ENCODE assay signal across 25 cellular contexts in genomic region chr9:122340161-122340560, GRCh38. TPM values are rescaled to one million over a fixed set of nuclear protein-coding genes. Genes with fewer than 3 reads are reported as not detected.
A peak's percentile ranks its signal among the peaks of the same experiment; 100 is the strongest.
DNase-seq lines count a peak whose midpoint lies in the region; FAIRE-seq and TF ChIP-seq lines count a peak whose summit lies in the region.
"Had no signal": no experiment of that assay in that cellular context is flagged by ENCODE, and none has a peak within 500 bp of the region (broad histone marks: within the 10 kb centered on the region; RNA-seq: fewer than 3 reads in every experiment).

No MANE protein-coding gene starts in this region.

- H3K4me1 ChIP-seq in H1 (replicated peaks in 1 of 4; ENCODE audit: control insufficient read depth in 3 of 4, insufficient read depth in 4 of 4, low read length in 3 of 4) (peaks cover 18 to 44% (median 28%) of the 10 kb centered on the region in 4 experiments), neural progenitor cell (peaks cover 29% of the 10 kb centered on the region), esophagus muscularis mucosa (peaks cover 0 to 11% (median 5%) of the 10 kb centered on the region in 4 donors)
- H3K4me1 ChIP-seq: SJCRH30 had no signal

- CTCF ChIA-PET in H1 (lab: Charles Lee; ENCODE audit: partially characterized antibody): interaction anchor here (0.8 to 25.6 kb wide), 8 partner anchors 10 to 241 kb away, joined by 3 to 544 read pairs (median 3); no protein-coding TSS in a partner anchor

- peak; percentile 23 for DNase-seq in AG10803 (ENCODE audit: low read depth)
- DNase-seq in H1 (ENCODE audit: low read depth in 1 of 2, low spot score in 2 of 2): no peak
- no peak for DNase-seq in neural progenitor cell (ENCODE audit: low spot score)
- DNase-seq in DMS53 treated with DMSO at 0.1 percent for 48 hours (lab: John Stamatoyannopoulos, UW; ENCODE audit: unreplicated experiment): no peak
- no peak for DNase-seq in esophagus muscularis mucosa (ENCODE audit: extremely low spot score)
- DNase-seq in activated CD4-positive, alpha-beta T cell treated with anti-CD3 and anti-CD28 coated beads for 4 hours: no peak
- DNase-seq: Calu3; CD8-positive, alpha-beta memory T cell; DMS153; HCEC 1CT; KBM-7; MM.1S; NCI-H1048; NCI-H1417 treated with DMSO at 0.1 percent for 48 hours; NCI-H187 treated with DMSO at 0.1 percent for 48 hours; NCI-H2227 treated with DMSO at 0.1 percent for 48 hours; NCI-H510A; NCI-H748 treated with DMSO at 0.1 percent for 48 hours; NK-92 treated with Interleukin-12 subunit alpha and Interleukin-12 subunit beta, amount 100 ng/mL, for 24 hours; SJCRH30 had no signal

- H3K9me3 Mint-ChIP-seq in neural progenitor cell: no peaks in the 10 kb centered on the region
- H3K9me3 Mint-ChIP-seq: CD8-positive, alpha-beta memory T cell; GM23338 had no signal

- no peak overlapping the region for H3K27ac Mint-ChIP-seq in neural progenitor cell
- H3K27ac Mint-ChIP-seq: CD8-positive, alpha-beta memory T cell; GM23338 had no signal

- H3K4me3 Mint-ChIP-seq in neural progenitor cell: peak overlapping the region; percentile 11
- H3K4me3 Mint-ChIP-seq: CD8-positive, alpha-beta memory T cell; GM23338 had no signal

- no peak overlapping the region for H2BK5ac ChIP-seq in H1 (ENCODE audit: low read depth, low read length)

- H2BK12ac ChIP-seq in H1 (ENCODE audit: low read depth, low read length): peak overlapping the region; percentile 68; the same call in 1 of the 2 replicates

- no peak overlapping the region for H4K91ac ChIP-seq in H1 (replicated peaks; ENCODE audit: insufficient read length, low read length)

- H3K14ac ChIP-seq in H1 (ENCODE audit: insufficient read length): no peak overlapping the region

- no peak overlapping the region for H2BK120ac ChIP-seq in H1 (replicated peaks; ENCODE audit: low read depth, low read length)

- no peaks in the 10 kb centered on the region for H3K79me2 ChIP-seq in H1 (ENCODE audit: control insufficient read depth in 1 of 2, insufficient read depth in 2 of 2, low read length in 2 of 2)
- H3K79me2 ChIP-seq in neural progenitor cell (ENCODE audit: low read depth): no peaks in the 10 kb centered on the region

- H3K4me3 ChIP-seq in AG10803 (ENCODE audit: low read length): no peak overlapping the region
- no peak overlapping the region for H3K4me3 ChIP-seq in H1 (ENCODE audit: extremely low read depth in 1 of 4, insufficient read depth in 2 of 4, low read depth in 3 of 4, low read length in 4 of 4)
- H3K4me3 ChIP-seq in neural progenitor cell: no peak overlapping the region
- no peak overlapping the region for H3K4me3 ChIP-seq in esophagus muscularis mucosa
- H3K4me3 ChIP-seq: GM23338, SJCRH30 had no signal

- peaks cover 7% of the 10 kb centered on the region for H3K27me3 Mint-ChIP-seq in neural progenitor cell (ENCODE audit: insufficient read depth, low read depth)

- H3K56ac ChIP-seq in H1 (replicated peaks; ENCODE audit: insufficient read length, low read depth, low read length): no peak overlapping the region

- H3K36me3 Mint-ChIP-seq in neural progenitor cell: no peaks in the 10 kb centered on the region

- H3K36me3 ChIP-seq in H1 (ENCODE audit: control insufficient read depth in 2 of 4, insufficient read depth in 4 of 4, low read length in 3 of 4): no peaks in the 10 kb centered on the region
- H3K36me3 ChIP-seq in neural progenitor cell: no peaks in the 10 kb centered on the region
- no peaks in the 10 kb centered on the region for H3K36me3 ChIP-seq in esophagus muscularis mucosa
- H3K36me3 ChIP-seq: SJCRH30 had no signal

- WGBS in H1 (ENCODE audit: extremely low coverage in 1 of 2, insufficient coverage in 1 of 2, insufficient read length in 1 of 2, insufficient replicate concordance in 2 of 2, low coverage in 1 of 2, low lambda C conversion rate in 2 of 2, missing lambda C conversion rate in 1 of 2), 2 experiments: 88% methylated on average over 6 of the region's 6 CpGs; no CpG with 5 or more reads in 1 of the 2 experiments
- 77% methylated on average over 6 of the region's 6 CpGs for WGBS in esophagus muscularis mucosa

- no peak overlapping the region for H3K23ac ChIP-seq in H1 (ENCODE audit: insufficient read length)

- H3K27ac ChIP-seq in H1 (ENCODE audit: low read depth, low read length) (no peak overlapping the region), neural progenitor cell (no peak overlapping the region), esophagus muscularis mucosa (replicated peaks in 1 of 4) (peak overlapping the region in 1 of 4 donors; percentile 18)
- H3K27ac ChIP-seq: C4-2B, HL-60, SJCRH30 had no signal

- no peak for TF ChIP-seq EP300 in H1 (IDR thresholded peaks at IDR 0.05; ENCODE audit: borderline replicate concordance in 1 of 2, low read depth in 2 of 2, low read length in 2 of 2)
- no peak for TF ChIP-seq EP300 in esophagus muscularis mucosa (IDR thresholded peaks at IDR 0.05)

- H3K79me1 ChIP-seq in H1 (ENCODE audit: low read depth, low read length): no peaks in the 10 kb centered on the region

- TF ChIP-seq CTCF in AG10803 (conservative IDR thresholded peaks at IDR 0.05; ENCODE audit: low read length) (no peak), H1 (IDR thresholded peaks at IDR 0.05; ENCODE audit: control extremely low read depth in 1 of 3, insufficient read depth in 1 of 3, low read depth in 1 of 3, low read length in 3 of 3) (no peak), neural progenitor cell (IDR thresholded peaks at IDR 0.05) (no peak), esophagus muscularis mucosa (IDR thresholded peaks at IDR 0.05) (no peak)

- no peak overlapping the region for H3K4ac ChIP-seq in H1 (replicated peaks; ENCODE audit: insufficient read length, low read depth, low read length)

- FAIRE-seq in G401.6 (lab: Jason Lieb, UNC) (peak; percentile 93), H1 (lab: Jason Lieb, UNC) (no peak)
- FAIRE-seq: HepG2 had no signal

- H3K18ac ChIP-seq in H1 (ENCODE audit: extremely low read depth, low read length): no peak overlapping the region

- no peak overlapping the region for H2AK5ac ChIP-seq in H1 (ENCODE audit: low read depth, low read length)

- H2BK15ac ChIP-seq in H1 (ENCODE audit: low read length): no peak overlapping the region

- no peaks in the 10 kb centered on the region for H4K20me1 ChIP-seq in H1 (replicated peaks in 1 of 2; ENCODE audit: control insufficient read depth in 1 of 2, insufficient read depth in 2 of 2, low read length in 2 of 2)
- H4K20me1 ChIP-seq in neural progenitor cell (ENCODE audit: low read depth): no peaks in the 10 kb centered on the region

- H3K27me3 ChIP-seq in H1 (replicated peaks in 1 of 4; ENCODE audit: control insufficient read depth in 3 of 4, extremely low read depth in 1 of 4, insufficient read depth in 3 of 4, low read length in 3 of 4) (0 out of 7 replicates have a peak, but pooled peaks cover 0 to 2% (median 0%) of the 10 kb centered on the region in 4 experiments), neural progenitor cell (peaks cover 9% of the 10 kb centered on the region), esophagus muscularis mucosa (no peaks in the 10 kb centered on the region)

- H4K5ac ChIP-seq in H1 (ENCODE audit: insufficient read length, low read depth, low read length): no peak overlapping the region

- intact Hi-C loops in esophagus muscularis mucosa (cut with DNase I): no loop called here

- no peak overlapping the region for H4K8ac ChIP-seq in H1 (ENCODE audit: extremely low read depth, insufficient read depth, low read length)

- no peak overlapping the region for H3K9ac ChIP-seq in H1 (replicated peaks in 1 of 4; ENCODE audit: extremely low read depth in 1 of 4, low read depth in 3 of 4, low read length in 3 of 4)
- H3K9ac ChIP-seq in neural progenitor cell: no peak overlapping the region

- H3K4me1 Mint-ChIP-seq in neural progenitor cell: peaks cover 30% of the 10 kb centered on the region
- H3K4me1 Mint-ChIP-seq: CD8-positive, alpha-beta memory T cell had no signal

- TF ChIP-seq POLR2A in H1 (IDR thresholded peaks at IDR 0.05; ENCODE audit: control extremely low read depth in 1 of 2, low read depth in 2 of 2, low read length in 2 of 2): no peak
- TF ChIP-seq POLR2A in esophagus muscularis mucosa (IDR thresholded peaks at IDR 0.05; ENCODE audit: low read depth): no peak

- POLR2A ChIA-PET in H1 (lab: Charles Lee; ENCODE audit: partially characterized antibody): interaction anchor here (1.4 kb wide), 1 partner anchor 9 kb away, joined by 6 read pairs; no protein-coding TSS in a partner anchor

- H2AFZ ChIP-seq in H1 (ENCODE audit: low read length): no peak overlapping the region
- H2AFZ ChIP-seq in neural progenitor cell (replicated peaks): no peak overlapping the region
- H2AFZ ChIP-seq: GM23338 had no signal

- H3F3A ChIP-seq in neural progenitor cell (ENCODE audit: low read depth): peaks cover 7% of the 10 kb centered on the region

- H3K4me2 ChIP-seq in H1 (ENCODE audit: insufficient read depth in 1 of 2, low read depth in 2 of 2, low read length in 2 of 2) (no peak overlapping the region), neural progenitor cell (no peak overlapping the region)
- H3K4me2 ChIP-seq: GM23338 had no signal

- no peak overlapping the region for H2BK20ac ChIP-seq in H1 (ENCODE audit: low read length)

- H3K9me3 ChIP-seq in H1 (ENCODE audit: insufficient read depth in 2 of 2, low read depth in 1 of 2, low read length in 1 of 2): no peaks in the 10 kb centered on the region
- no peaks in the 10 kb centered on the region for H3K9me3 ChIP-seq in neural progenitor cell (ENCODE audit: low read depth)
- no peaks in the 10 kb centered on the region for H3K9me3 ChIP-seq in esophagus muscularis mucosa
- H3K9me3 ChIP-seq: SJCRH30 had no signal

- peaks cover 7% of the 10 kb centered on the region for H3K23me2 ChIP-seq in H1 (ENCODE audit: low read depth, low read length)

- no peak for TF ChIP-seq RAD21 in H1 (IDR thresholded peaks at IDR 0.05 in 1 of 2, conservative IDR thresholded peaks at IDR 0.05 in 1 of 2; ENCODE audit: low read depth in 2 of 2, low read length in 2 of 2)

TF ChIP-seq in H1, 55 proteins besides CTCF, POLR2A, EP300 and RAD21 (continues in another document):
- TF ChIP-seq KDM4A (IDR thresholded peaks at IDR 0.05; ENCODE audit: low read depth, low read length, severe bottlenecking): no peak
- no peak for TF ChIP-seq GABPA (IDR thresholded peaks at IDR 0.05; ENCODE audit: borderline replicate concordance, insufficient read depth, low read length)
- TF ChIP-seq RBBP5 (IDR thresholded peaks at IDR 0.05; ENCODE audit: borderline replicate concordance, low read depth, low read length): no peak
- no peak for TF ChIP-seq SP4 (IDR thresholded peaks at IDR 0.05; ENCODE audit: low read length)

RNA-seq across cellular contexts. Expression of gene PTGS1, which starts 30.7 kb away (rescaled TPM):
- total RNA-seq in H1 (2021; fragmentation: NEBNext Ultra II Directional; extraction: Animal tissue kit (Norgen Biotek cat#: 25700)): 1.1 and 1.3 TPM in 2 replicates
- 1.9 and 2.4 TPM in 2 replicates for polyA plus RNA-seq in H1 (2011; rRNA removed)
- polyA plus RNA-seq in H1 (2011; cell fraction: cytosol; rRNA removed): 1.9 TPM
- 2.9 TPM for polyA plus RNA-seq in H1 (2011; cell fraction: nucleus; rRNA removed)
- polyA plus RNA-seq in H1 (2012, experiment 1 of 2): 0.93 to 2.0 TPM (median 1.7 TPM) in 4 replicates
- polyA plus RNA-seq in H1 (2012, experiment 2 of 2): 1.00 TPM
- polyA plus RNA-seq in H1 (2013, experiment 1 of 2): 1.4 TPM
- polyA plus RNA-seq in H1 (2013, experiment 2 of 2): 1.5 TPM
- polyA minus RNA-seq in H1 (2011; rRNA and poly(A)+ RNA removed): 1.8 and 2.2 TPM in 2 replicates
- polyA minus RNA-seq in H1 (2011; cell fraction: cytosol; rRNA and poly(A)+ RNA removed): 1.2 TPM
- polyA minus RNA-seq in H1 (2011; cell fraction: nucleus; rRNA and poly(A)+ RNA removed): 1.1 TPM
- 1.8 and 2.2 TPM in 2 replicates for total RNA-seq in neural progenitor cell (ENCODE audit: low replicate concordance)
- 100 to 1,000 TPM in 1 of 4 donors, 10 to 100 TPM in 3; 72.2 to 119 (median 84.1) TPM for total RNA-seq in esophagus muscularis mucosa
- polyA plus RNA-seq: CD8-positive, alpha-beta memory T cell had no signal

Comparison
In these comparisons a context has a peak if more than half of its experiments do, and no peak if none do; other contexts are left out.
1. RNA of gene PTGS1, which starts 30.7 kb away (total RNA-seq): 72.2 to 119 TPM in esophagus muscularis mucosa; 1.8 to 2.2 TPM in neural progenitor cell and 1.1 to 1.3 TPM in H1; every median in the first group is over 10 times any median in the second.